ENCODE assay signal across 8 cellular contexts in genomic region chr7:91265693-91266066, GRCh38. TPM values are rescaled to one million over a fixed set of nuclear protein-coding genes. Genes with fewer than 3 reads are reported as not detected.
DNase-seq lines count a peak whose midpoint lies in the region; ATAC-seq and TF ChIP-seq lines count a peak whose summit lies in the region.

No MANE protein-coding gene starts in this region.

- no peak overlapping the region for H3K27ac Mint-ChIP-seq in activated naive CD4-positive, alpha-beta T cell treated with anti-CD3 and anti-CD28 coated beads, Interleukin-2, amount 10 ng/mL, durations not matched to agents 7 days and 5 days
- H3K27ac Mint-ChIP-seq in brain = peak overlapping the region in 3 of 5 experiments; percentile 90 to 95 (median 90)

- 19 to 20% methylated on average over 31 of the region's 31 CpGs for WGBS in lung, 2 donors
- WGBS in upper lobe of left lung, 2 donors = 0 to 30% methylated on average over 2 to 31 of the region's 31 CpGs

- ATAC-seq in lung (ENCODE audit: insufficient read depth, low FRiP score) (no peak), upper lobe of left lung (ENCODE audit: low FRiP score in 2 of 2) (no peak), GM21367 (IDR thresholded peaks at IDR 0.05; ENCODE audit: unreplicated experiment) (no peak), HG03460 (IDR thresholded peaks at IDR 0.05; ENCODE audit: unreplicated experiment) (no peak)

- H3K27ac ChIP-seq in lung (ENCODE audit: low read depth in 1 of 2, low read length in 1 of 2) (peak overlapping the region; percentile 96 to 99), upper lobe of left lung (peak overlapping the region; percentile 91 to 98 (median 96))

- TF ChIP-seq POLR2A in upper lobe of left lung (IDR thresholded peaks at IDR 0.05) = no peak

- H3K9me3 ChIP-seq in lung (ENCODE audit: control insufficient read depth in 2 of 2, insufficient read depth in 1 of 2, low read length in 1 of 2) = peaks cover 0 to 3% of the 10 kb centered on the region in 2 donors
- H3K9me3 ChIP-seq in upper lobe of left lung = no peaks in the 10 kb centered on the region

- H3K4me3 Mint-ChIP-seq in activated naive CD4-positive, alpha-beta T cell treated with anti-CD3 and anti-CD28 coated beads, Interleukin-2, amount 10 ng/mL, durations not matched to agents 7 days and 5 days = peak overlapping the region; percentile 86
- peak overlapping the region; percentile 84 to 96 (median 90) for H3K4me3 Mint-ChIP-seq in brain

- H3K36me3 Mint-ChIP-seq in activated naive CD4-positive, alpha-beta T cell treated with anti-CD3 and anti-CD28 coated beads, Interleukin-2, amount 10 ng/mL, durations not matched to agents 7 days and 5 days = no peaks in the 10 kb centered on the region
- peaks cover 20% of the 10 kb centered on the region for H3K36me3 Mint-ChIP-seq in brain

- H3K27me3 Mint-ChIP-seq in activated naive CD4-positive, alpha-beta T cell treated with anti-CD3 and anti-CD28 coated beads, Interleukin-2, amount 10 ng/mL, durations not matched to agents 7 days and 5 days = peaks cover 60% of the 10 kb centered on the region
- H3K27me3 Mint-ChIP-seq in brain = peaks cover 37% of the 10 kb centered on the region

- TF ChIP-seq EP300 in upper lobe of left lung (IDR thresholded peaks at IDR 0.05) = no peak

- no peak for DNase-seq in activated naive CD4-positive, alpha-beta T cell treated with anti-CD3 and anti-CD28 coated beads, Interleukin-2, amount 10 ng/mL, durations not matched to agents 7 days and 5 days
- DNase-seq in activated naive CD4-positive, alpha-beta T cell (lab: John Stamatoyannopoulos, UW) = no peak
- DNase-seq in lung (ENCODE audit: low spot score) = no peak
- peak in 1 of 2 donors; percentile 82 for DNase-seq in upper lobe of left lung
- DNase-seq in CD1c-positive myeloid dendritic cell (ENCODE audit: extremely low spot score) = no peak

- H3K9me3 Mint-ChIP-seq in activated naive CD4-positive, alpha-beta T cell treated with anti-CD3 and anti-CD28 coated beads, Interleukin-2, amount 10 ng/mL, durations not matched to agents 7 days and 5 days = peaks cover 2% of the 10 kb centered on the region
- peaks cover 0 to 6% (median 3%) of the 10 kb centered on the region in 5 experiments for H3K9me3 Mint-ChIP-seq in brain

- TF ChIP-seq CTCF in brain (conservative IDR thresholded peaks at IDR 0.05) (no peak), lung (IDR thresholded peaks at IDR 0.05; ENCODE audit: control extremely low read depth, extremely low read depth) (no peak), upper lobe of left lung (IDR thresholded peaks at IDR 0.05) (no peak)

- H3K27me3 ChIP-seq in lung (ENCODE audit: control insufficient read depth, insufficient read depth) = no peaks in the 10 kb centered on the region
- no peaks in the 10 kb centered on the region for H3K27me3 ChIP-seq in upper lobe of left lung

- CTCF ChIA-PET in activated naive CD4-positive, alpha-beta T cell treated with anti-CD3 and anti-CD28 coated beads, Interleukin-2, amount 10 ng/mL, durations not matched to agents 7 days and 5 days (lab: Charles Lee) = no interaction called here

- peak overlapping the region; percentile 83 for H3K4me3 ChIP-seq in lung
- H3K4me3 ChIP-seq in upper lobe of left lung = peak overlapping the region; percentile 79 to 93 (median 88)

- H3K4me1 Mint-ChIP-seq in activated naive CD4-positive, alpha-beta T cell treated with anti-CD3 and anti-CD28 coated beads, Interleukin-2, amount 10 ng/mL, durations not matched to agents 7 days and 5 days = peaks cover 13% of the 10 kb centered on the region
- peaks cover 47% of the 10 kb centered on the region for H3K4me1 Mint-ChIP-seq in brain

- H3K36me3 ChIP-seq in lung (ENCODE audit: control insufficient read depth in 2 of 2, insufficient read depth in 2 of 2, low read length in 2 of 2) (no peaks in the 10 kb centered on the region), upper lobe of left lung (no peaks in the 10 kb centered on the region)

- H3K4me1 ChIP-seq in lung (ENCODE audit: control insufficient read depth in 2 of 2, insufficient read depth in 2 of 2, low read length in 2 of 2) (peaks cover 3 to 21% of the 10 kb centered on the region in 2 donors), upper lobe of left lung (peaks cover 18 to 34% (median 24%) of the 10 kb centered on the region in 4 donors)

RNA-seq across cellular contexts. Expression of gene FZD1, which starts 1.4 kb away (rescaled TPM):
- polyA plus RNA-seq in brain (ENCODE audit: insufficient read depth, low read depth, low replicate concordance) (14.4 TPM), lung (1 to 10 TPM; 4.1 to 6.2 TPM)
- total RNA-seq in lung (10 to 100 TPM; 17.2 to 55.8 TPM), upper lobe of left lung (10 to 100 TPM in 5 of 6 donors, 1 to 10 TPM in 1; 6.3 to 25.8 (median 15.0) TPM)
